In genomic region chr14:28754209-28754985, GRCh38 we compare ENCODE assay signal across 9 cellular contexts. TPM values are rescaled to one million over a fixed set of nuclear protein-coding genes. Genes with fewer than 3 reads are reported as not detected.
A peak's percentile ranks its signal among the peaks of the same experiment; 100 is the strongest.
DNase-seq lines count a peak whose midpoint lies in the region; ATAC-seq, FAIRE-seq and TF ChIP-seq lines count a peak whose summit lies in the region.
"Had no signal": no experiment of that assay in that cellular context is flagged by ENCODE, and none has a peak within 500 bp of the region (broad histone marks: within the 10 kb centered on the region; RNA-seq: fewer than 3 reads in every experiment).

No MANE protein-coding gene starts in this region.

- FAIRE-seq in TTC549 (lab: Jason Lieb, UNC) (peak; percentile 62), urothelium cell line (lab: Jason Lieb, UNC) (peak; percentile 40)

- no peaks in the 10 kb centered on the region for H4K20me1 ChIP-seq in Loucy (ENCODE audit: insufficient read depth, low read length, poor library complexity, severe bottlenecking)

- H2AFZ ChIP-seq in Loucy (ENCODE audit: low read length) = 0 out of 2 replicates have a peak overlapping the region, but pooled peaks have one; percentile 35

- H3K36me3 ChIP-seq in heart right ventricle = no peaks in the 10 kb centered on the region
- no peaks in the 10 kb centered on the region for H3K36me3 ChIP-seq in Loucy (ENCODE audit: insufficient read depth, low read length)

- H3K27me3 ChIP-seq in heart right ventricle = peaks cover 13 to 96% (median 81%) of the 10 kb centered on the region in 7 donors
- H3K27me3 ChIP-seq in right cardiac atrium (ENCODE audit: control insufficient read depth, insufficient read depth) = peaks cover 3% of the 10 kb centered on the region
- no peaks in the 10 kb centered on the region for H3K27me3 ChIP-seq in Loucy (ENCODE audit: insufficient read depth, low read length, poor library complexity, severe bottlenecking)

- H3K9me3 ChIP-seq in heart right ventricle (no peaks in the 10 kb centered on the region), right cardiac atrium (ENCODE audit: control insufficient read depth, low read length) (no peaks in the 10 kb centered on the region), Loucy (ENCODE audit: insufficient read depth, low read depth, low read length) (no peaks in the 10 kb centered on the region)

- no peak overlapping the region for H3K27ac ChIP-seq in heart right ventricle
- no peak overlapping the region for H3K27ac ChIP-seq in right cardiac atrium (ENCODE audit: low read length)

- no peak overlapping the region for H3K9ac ChIP-seq in Loucy (ENCODE audit: low read depth, low read length, poor library complexity, severe bottlenecking)

- no peak overlapping the region for H3K4me3 ChIP-seq in heart right ventricle
- H3K4me3 ChIP-seq in right cardiac atrium (ENCODE audit: low read length) = no peak overlapping the region
- H3K4me3 ChIP-seq in Loucy (ENCODE audit: low read length, poor library complexity, severe bottlenecking) = no peak overlapping the region

- WGBS in heart right ventricle, 2 donors = 10 to 11% methylated on average over 9 of the region's 9 CpGs
- WGBS in right cardiac atrium = 9% methylated on average over 9 of the region's 9 CpGs

- no peaks in the 10 kb centered on the region for H3K9me2 ChIP-seq in Loucy (replicated peaks; ENCODE audit: low read depth, low read length)

- H3K4me1 ChIP-seq in heart right ventricle (peaks cover 0 to 9% (median 3%) of the 10 kb centered on the region in 9 donors), right cardiac atrium (ENCODE audit: control insufficient read depth, insufficient read depth, low read length) (no peaks in the 10 kb centered on the region), Loucy (ENCODE audit: insufficient read depth, low read length, poor library complexity, severe bottlenecking) (no peaks in the 10 kb centered on the region)

- H3K79me2 ChIP-seq in Loucy (ENCODE audit: insufficient read depth, low read length) = no peaks in the 10 kb centered on the region

- TF ChIP-seq CTCF in heart right ventricle (IDR thresholded peaks at IDR 0.05) = peak; percentile 25 to 79 (median 70)
- peak; percentile 86 for TF ChIP-seq CTCF in Loucy (conservative IDR thresholded peaks at IDR 0.05; ENCODE audit: low read length)

- no peaks in the 10 kb centered on the region for H3F3A ChIP-seq in Loucy (ENCODE audit: low read depth)

- peak in 1 of 8 donors; percentile 56 for ATAC-seq in heart right ventricle
- ATAC-seq in right cardiac atrium = no peak
- ATAC-seq in GM19455 (IDR thresholded peaks at IDR 0.05; ENCODE audit: unreplicated experiment) = no peak
- no peak for ATAC-seq in GM21360 (IDR thresholded peaks at IDR 0.05; ENCODE audit: unreplicated experiment)

- H3K4me2 ChIP-seq in Loucy (ENCODE audit: low read depth, low read length, poor library complexity, severe bottlenecking) = no peak overlapping the region

- intact Hi-C loops in heart right ventricle (cut with DNase I) = loop anchor here (5.0 to 10.0 kb wide), 9 partner anchors 780 to 1770 kb away; no protein-coding TSS in a partner anchor
- intact Hi-C loops in right cardiac atrium (cut with DNase I) = loop anchor here in 3 of 4 donors (5.0 to 10.0 kb wide), 3 partner anchors 780 to 1460 kb away; no protein-coding TSS in a partner anchor

- DNase-seq in heart right ventricle = peak in 1 of 2 donors; percentile 21
- no peak for DNase-seq in right cardiac atrium
- peak; percentile 48 for DNase-seq in iPS-NIHi11 (ENCODE audit: low spot score)
- DNase-seq in urothelium cell line (ENCODE audit: low spot score) = peak; percentile 61
- DNase-seq: stimulated activated naive B cell treated with anti-CD40 and anti-IgM and Interleukin-4, amounts not matched to agents 10 μg/mL and 1 μg/mL and 100 μg/mL, for 72 hours had no signal

RNA-seq across cellular contexts. Expression of gene FOXG1, which starts 12.2 kb away (rescaled TPM):
- total RNA-seq in heart right ventricle (not detected), right cardiac atrium (not detected)
- polyA plus RNA-seq in heart right ventricle (not detected), right cardiac atrium (0.20 TPM)

Comparison
In these comparisons a context has a peak if more than half of its experiments do, and no peak if none do; other contexts are left out.
1. DNase-seq: peak in iPS-NIHi11 (single experiment) and urothelium cell line (single experiment); none in right cardiac atrium (0 of 3).